8 cellular contexts compared by ENCODE assay signal in genomic region chr13:114314074-114314912, GRCh38. TPM values are rescaled to one million over a fixed set of nuclear protein-coding genes. Genes with fewer than 3 reads are reported as not detected.
A peak's percentile ranks its signal among the peaks of the same experiment; 100 is the strongest.
DNase-seq lines count a peak whose midpoint lies in the region; ATAC-seq and TF ChIP-seq lines count a peak whose summit lies in the region.

Gene CHAMP1, plus strand, starts transcription at chr13:114314503. Its CDS starts 9,340 bp downstream, at chr13:114323843.

- peaks cover 2 to 7% (median 3%) of the 10 kb centered on the region in 3 donors for H3K27me3 Mint-ChIP-seq in immature natural killer cell (ENCODE audit: low read depth in 3 of 3)

- peak within 1 kb of the TSS; percentile 70 for H3K4me3 ChIP-seq in AG09309 (ENCODE audit: control insufficient read depth, low read depth, low read length)

- H3K27ac ChIP-seq in caudate nucleus (ENCODE audit: low read depth, low read length) = peak within 1 kb of the TSS; percentile 83

- no peaks in the 10 kb centered on the region for H3K36me3 Mint-ChIP-seq in immature natural killer cell

- H3K4me1 Mint-ChIP-seq in immature natural killer cell = peaks cover 33 to 37% of the 10 kb centered on the region in 2 donors

- H3K27ac Mint-ChIP-seq in immature natural killer cell = peak within 1 kb of the TSS; percentile 83 to 94 (median 90)

- peak; percentile 78 for DNase-seq in AG09309 (ENCODE audit: low read depth)
- peak; percentile 97 for DNase-seq in NCI-H226
- peak; percentile 74 to 86 (median 84) for DNase-seq in activated CD4-positive, CD25-positive, alpha-beta regulatory T cell (lab: John Stamatoyannopoulos, UW)
- DNase-seq in caudate nucleus (lab: John Stamatoyannopoulos, UW) = peak in 60 of 61 donors; percentile 34 to 96 (median 90)
- peak; percentile 82 to 87 (median 86) for DNase-seq in immature natural killer cell
- DNase-seq in smooth muscle cell of the brain vasculature (ENCODE audit: low read depth, low spot score) = peak; percentile 88

- peak within 1 kb of the TSS; percentile 87 to 95 (median 92) for H3K4me3 Mint-ChIP-seq in immature natural killer cell

- ATAC-seq in GM19023 (IDR thresholded peaks at IDR 0.05; ENCODE audit: unreplicated experiment) = peak; percentile 83
- ATAC-seq in HG03196 (IDR thresholded peaks at IDR 0.05; ENCODE audit: unreplicated experiment) = peak; percentile 79

- no peaks in the 10 kb centered on the region for H3K9me3 Mint-ChIP-seq in immature natural killer cell

- TF ChIP-seq CTCF in AG09309 (IDR thresholded peaks at IDR 0.05; ENCODE audit: control insufficient read depth, insufficient read depth, low read depth, low read length, missing control alignments) = no peak

RNA-seq across cellular contexts. Expression of gene CHAMP1, which starts in this region (rescaled TPM):
- polyA plus RNA-seq in immature natural killer cell = 10 to 100 TPM in 1 of 3 donors, 1 to 10 TPM in 2; 1.8 to 10.2 (median 5.0) TPM

Comparison
In these comparisons a context has a peak if more than half of its experiments do, and no peak if none do; other contexts are left out.
1. Peak in every context shown above with its lines: DNase-seq, ATAC-seq, H3K4me3 ChIP-seq and H3K27ac ChIP-seq.